8 cellular contexts compared by ENCODE assay signal in genomic region chr14:93892923-93893549, GRCh38.
DNase-seq lines count a peak whose midpoint lies in the region; ATAC-seq lines count a peak whose summit lies in the region.

No MANE protein-coding gene starts in this region.

- peaks cover 4% of the 10 kb centered on the region for H3K4me1 Mint-ChIP-seq in central memory CD8-positive, alpha-beta T cell

- ATAC-seq in central memory CD8-positive, alpha-beta T cell (replicated peaks; ENCODE audit: extremely low read depth, poor library complexity, severe bottlenecking), result no peak
- ATAC-seq in HG02938 (IDR thresholded peaks at IDR 0.05; ENCODE audit: unreplicated experiment), result no peak

- peaks cover 53% of the 10 kb centered on the region for H3K27me3 Mint-ChIP-seq in central memory CD8-positive, alpha-beta T cell

- peak; percentile 29 for DNase-seq in NK-92 treated with Interleukin-12 subunit alpha and Interleukin-12 subunit beta, amount 100 ng/mL, for 24 hours (lab: John Stamatoyannopoulos, UW)
- no peak for DNase-seq in NK-92 (lab: John Stamatoyannopoulos, UW; ENCODE audit: unreplicated experiment)
- peak; percentile 35 for DNase-seq in MV-4-11 (lab: John Stamatoyannopoulos, UW)
- DNase-seq in activated CD4-positive, alpha-beta T cell treated with anti-CD3 and anti-CD28 coated beads for 1 hour, result peak; percentile 40
- DNase-seq in central memory CD8-positive, alpha-beta T cell (ENCODE audit: low spot score in 2 of 2), result peak; percentile 44 to 70
- peak; percentile 84 for DNase-seq in left kidney (ENCODE audit: low read depth, low spot score)
- DNase-seq in stimulated activated CD4-positive, alpha-beta T cell treated with anti-CD3 and anti-CD28 coated beads, Interleukin-4, amount 100 ng/mL, for 1 hour, result peak; percentile 74

- peaks cover 2% of the 10 kb centered on the region for H3K36me3 Mint-ChIP-seq in central memory CD8-positive, alpha-beta T cell (ENCODE audit: insufficient read depth)

- no peak overlapping the region for H3K4me3 Mint-ChIP-seq in central memory CD8-positive, alpha-beta T cell

- H3K9me3 Mint-ChIP-seq in central memory CD8-positive, alpha-beta T cell, result no peaks in the 10 kb centered on the region

- no peak overlapping the region for H3K27ac Mint-ChIP-seq in central memory CD8-positive, alpha-beta T cell (ENCODE audit: low read depth)
